Comparison of ENCODE assay signal across 19 cellular contexts in genomic region chr10:122264931-122265330, GRCh38. TPM values are rescaled to one million over a fixed set of nuclear protein-coding genes. Genes with fewer than 3 reads are reported as not detected.
A peak's percentile ranks its signal among the peaks of the same experiment; 100 is the strongest.
DNase-seq lines count a peak whose midpoint lies in the region; ATAC-seq and TF ChIP-seq lines count a peak whose summit lies in the region.
"Had no signal": no experiment of that assay in that cellular context is flagged by ENCODE, and none has a peak within 500 bp of the region (broad histone marks: within the 10 kb centered on the region; RNA-seq: fewer than 3 reads in every experiment).

No MANE protein-coding gene starts in this region.

- TF ChIP-seq CTCF in AG04450 (IDR thresholded peaks at IDR 0.05; ENCODE audit: low read depth, low read length) (no peak), PC-9 (conservative IDR thresholded peaks at IDR 0.05) (no peak), glutamatergic neuron (IDR thresholded peaks at IDR 0.05; ENCODE audit: partially characterized antibody, unreplicated experiment) (no peak), osteocyte (IDR thresholded peaks at IDR 0.05) (no peak), GM23338 (conservative IDR thresholded peaks at IDR 0.05; ENCODE audit: low read depth in 2 of 2) (no peak)

- H3K36me3 ChIP-seq in PC-9 (ENCODE audit: low read depth), result no peaks in the 10 kb centered on the region
- H3K36me3 ChIP-seq in GM23338 (ENCODE audit: insufficient read depth), result peaks cover 7% of the 10 kb centered on the region; the same call in 1 of the 2 replicates
- H3K36me3 ChIP-seq: BE2C had no signal

- CTCF ChIA-PET in AG04450 (lab: Charles Lee) (interaction anchor here (0.8 to 1.5 kb wide), 3 partner anchors 14 to 290 kb away, joined by 3 to 4 read pairs (median 4); no protein-coding TSS in a partner anchor), PC-9 (lab: Charles Lee) (no interaction called here)

- H2AFZ ChIP-seq in PC-9 (no peak overlapping the region), GM23338 (no peak overlapping the region)

- H3K9me3 ChIP-seq in AG04450 (ENCODE audit: control insufficient read depth, insufficient read depth, low read length) (no peaks in the 10 kb centered on the region; the same call in 1 of the 2 replicates), PC-9 (ENCODE audit: insufficient read depth, low read depth) (peaks cover 3% of the 10 kb centered on the region; the same call in 1 of the 2 replicates)
- H3K9me3 ChIP-seq: BE2C had no signal

- DNase-seq in AG04450 (ENCODE audit: low read depth, low spot score) (no peak), PC-9 (no peak), glutamatergic neuron (no peak), osteocyte (ENCODE audit: extremely low spot score, unreplicated experiment) (no peak), GM23338 (ENCODE audit: low spot score) (no peak), HuH-7 (ENCODE audit: low spot score) (no peak), NCI-H1417 treated with DMSO at 0.1 percent for 48 hours (lab: John Stamatoyannopoulos, UW) (no peak)
- no peak for DNase-seq in stimulated activated CD4-positive, alpha-beta T cell treated with anti-CD3 and anti-CD28 coated beads, Interleukin-12 subunit alpha, Interleukin-12 subunit beta, amount 100 ng/mL, for 4 hours
- DNase-seq: BE2C; CD4-positive, alpha-beta T cell; DMS79 treated with DMSO at 0.1 percent for 48 hours; GOT3; Karpas-422; MM.1S; NCI-H1092 treated with DMSO at 0.1 percent for 48 hours; NCI-H1694; NCI-H526 treated with DMSO at 0.1 percent for 48 hours; SJCRH30 had no signal

- H3K27ac ChIP-seq in AG04450 (ENCODE audit: low read depth, low read length) (peak overlapping the region; percentile 80), PC-9 (peak overlapping the region; percentile 86), GM23338 (ENCODE audit: low read depth) (no peak overlapping the region)
- H3K27ac ChIP-seq: SJCRH30 had no signal

- H3K36me3 Mint-ChIP-seq in glutamatergic neuron (ENCODE audit: unreplicated experiment), result peaks cover 47% of the 10 kb centered on the region
- peaks cover 37% of the 10 kb centered on the region for H3K36me3 Mint-ChIP-seq in osteocyte (ENCODE audit: unreplicated experiment)
- H3K36me3 Mint-ChIP-seq in GM23338 (ENCODE audit: low read depth), result peaks cover 31% of the 10 kb centered on the region

- H3K4me1 ChIP-seq in PC-9 (replicated peaks; ENCODE audit: insufficient read depth) (peaks cover 25% of the 10 kb centered on the region), GM23338 (ENCODE audit: insufficient read depth) (peaks cover 6% of the 10 kb centered on the region; the same call in 1 of the 2 replicates)
- H3K4me1 ChIP-seq: BE2C had no signal

- H3K4me3 ChIP-seq in AG04450 (ENCODE audit: low read depth, low read length), result no peak overlapping the region
- H3K4me3 ChIP-seq in PC-9, result no peak overlapping the region
- no peak overlapping the region for H3K4me3 ChIP-seq in GM23338
- H3K4me3 ChIP-seq: SJCRH30 had no signal

- H3K9me3 Mint-ChIP-seq in glutamatergic neuron (ENCODE audit: unreplicated experiment), result peaks cover 23% of the 10 kb centered on the region
- H3K9me3 Mint-ChIP-seq in osteocyte (ENCODE audit: unreplicated experiment), result peaks cover 11% of the 10 kb centered on the region
- peaks cover 19% of the 10 kb centered on the region for H3K9me3 Mint-ChIP-seq in GM23338

- H3K27me3 ChIP-seq in AG04450 (ENCODE audit: control insufficient read depth, insufficient read depth, low read length), result no peaks in the 10 kb centered on the region
- no peaks in the 10 kb centered on the region for H3K27me3 ChIP-seq in PC-9 (ENCODE audit: insufficient read depth, low read depth)
- no peaks in the 10 kb centered on the region for H3K27me3 ChIP-seq in GM23338 (ENCODE audit: insufficient read depth)
- H3K27me3 ChIP-seq: BE2C, SJCRH30 had no signal

- H3K27ac Mint-ChIP-seq in glutamatergic neuron (ENCODE audit: unreplicated experiment) (peak overlapping the region; percentile 17), osteocyte (ENCODE audit: unreplicated experiment) (peak overlapping the region; percentile 93), GM23338 (no peak overlapping the region)
- H3K27ac Mint-ChIP-seq: CD4-positive, alpha-beta T cell had no signal

- H3K27me3 Mint-ChIP-seq in glutamatergic neuron (ENCODE audit: unreplicated experiment), result peaks cover 14% of the 10 kb centered on the region
- no peaks in the 10 kb centered on the region for H3K27me3 Mint-ChIP-seq in osteocyte (ENCODE audit: unreplicated experiment)
- peaks cover 10% of the 10 kb centered on the region for H3K27me3 Mint-ChIP-seq in GM23338 (ENCODE audit: insufficient read depth, low read depth, poor library complexity)

- H3K4me3 Mint-ChIP-seq in glutamatergic neuron (ENCODE audit: unreplicated experiment) (no peak overlapping the region), osteocyte (ENCODE audit: unreplicated experiment) (no peak overlapping the region), GM23338 (no peak overlapping the region)
- H3K4me3 Mint-ChIP-seq: CD4-positive, alpha-beta T cell had no signal

- no TSS peak for BruUV-seq in PC-9 (replicated peaks; lab: Mats Ljungman, UMichigan)

- 0 out of 2 replicates have a peak overlapping the region, but pooled peaks have one; percentile 45 for H3K4me2 ChIP-seq in PC-9
- H3K4me2 ChIP-seq in GM23338, result no peak overlapping the region

- POLR2A ChIA-PET in AG04450 (lab: Yijun Ruan, JAX) (no interaction called here), PC-9 (lab: Charles Lee; ENCODE audit: unreplicated experiment) (interaction anchor here (0.6 kb wide), 1 partner anchor 29 kb away, joined by 3 read pairs; no protein-coding TSS in a partner anchor)

- H3F3A ChIP-seq in PC-9 (ENCODE audit: insufficient read depth, low read depth), result peaks cover 14% of the 10 kb centered on the region
- no peaks in the 10 kb centered on the region for H3F3A ChIP-seq in GM23338 (replicated peaks; ENCODE audit: low read depth)

- no peak for ATAC-seq in GM23338

- H3K79me2 ChIP-seq in PC-9 (ENCODE audit: low read depth) (no peaks in the 10 kb centered on the region), GM23338 (replicated peaks; ENCODE audit: insufficient read depth) (no peaks in the 10 kb centered on the region)

- H4K20me1 ChIP-seq in PC-9 (ENCODE audit: insufficient read depth) (no peaks in the 10 kb centered on the region), GM23338 (replicated peaks; ENCODE audit: insufficient read depth) (no peaks in the 10 kb centered on the region)

- H3K9me2 ChIP-seq in PC-9 (ENCODE audit: insufficient read depth), result no peaks in the 10 kb centered on the region
- no peaks in the 10 kb centered on the region for H3K9me2 ChIP-seq in GM23338 (ENCODE audit: insufficient read depth)

- intact Hi-C loops in PC-9 (cut with micrococcal nuclease; ENCODE audit: unreplicated experiment), result loop anchor here (10.0 kb wide), 1 partner anchor 120 kb away; no protein-coding TSS in a partner anchor

- H3K4me1 Mint-ChIP-seq in glutamatergic neuron (ENCODE audit: low read depth, unreplicated experiment), result peaks cover 22% of the 10 kb centered on the region
- H3K4me1 Mint-ChIP-seq in osteocyte (ENCODE audit: unreplicated experiment), result peaks cover 36% of the 10 kb centered on the region
- peaks cover 8% of the 10 kb centered on the region for H3K4me1 Mint-ChIP-seq in GM23338

TF ChIP-seq in GM23338, 12 proteins besides CTCF, POLR2A, EP300 and RAD21 (continues in another document):
- TF ChIP-seq REST (IDR thresholded peaks at IDR 0.05; ENCODE audit: unreplicated experiment) (no peak), ZNF331 (CRISPR knock-in tag; IDR thresholded peaks at IDR 0.05; ENCODE audit: low read depth) (no peak), ETS1 (IDR thresholded peaks at IDR 0.05) (no peak), CREB1 (CRISPR knock-in tag; IDR thresholded peaks at IDR 0.05; ENCODE audit: low read depth) (no peak), POLR2AphosphoS5 (IDR thresholded peaks at IDR 0.05; ENCODE audit: low read depth) (no peak)

RNA-seq across cellular contexts. Expression of gene BTBD16, which starts 6.2 kb away (rescaled TPM):
- polyA plus RNA-seq in AG04450 (2011; rRNA removed) (not detected in 2 replicates), GM23338 (2016; fragmentation: Nextera tagmentation; extraction: Ambion mirVana) (not detected in 2 replicates)
- not detected in 2 replicates for polyA minus RNA-seq in AG04450 (2011; rRNA and poly(A)+ RNA removed)
- total RNA-seq in PC-9 (2021) (0.28 and 0.37 TPM in 2 replicates), glutamatergic neuron (ENCODE audit: unreplicated experiment) (0.98 TPM), osteocyte (not detected in 2 replicates)
- not detected in 2 replicates for total RNA-seq in GM23338 (2014; rRNA removed; shearing (Covaris generic))
- total RNA-seq: CD4-positive, alpha-beta T cell; G401; SJCRH30 had no signal
